16 cellular contexts compared by ENCODE assay signal in genomic region chr4:48665555-48666186, GRCh38.
DNase-seq lines count a peak whose midpoint lies in the region; ATAC-seq and TF ChIP-seq lines count a peak whose summit lies in the region.
"Had no signal": no experiment of that assay in that cellular context is flagged by ENCODE, and none has a peak within 500 bp of the region (broad histone marks: within the 10 kb centered on the region; RNA-seq: fewer than 3 reads in every experiment).

No MANE protein-coding gene starts in this region.

- peaks cover 25% of the 10 kb centered on the region for H3K36me3 Mint-ChIP-seq in activated CD4-positive, alpha-beta T cell treated with anti-CD3 and anti-CD28 coated beads for 36 hours (ENCODE audit: low read depth)
- H3K36me3 Mint-ChIP-seq in CD8-positive, alpha-beta T cell = peaks cover 18% of the 10 kb centered on the region

- peaks cover 2% of the 10 kb centered on the region for H3K9me3 Mint-ChIP-seq in activated CD4-positive, alpha-beta T cell treated with anti-CD3 and anti-CD28 coated beads for 36 hours (ENCODE audit: low read depth)
- H3K9me3 Mint-ChIP-seq in CD8-positive, alpha-beta T cell = peaks cover 2% of the 10 kb centered on the region

- peaks cover 31% of the 10 kb centered on the region for H3K4me1 Mint-ChIP-seq in activated CD4-positive, alpha-beta T cell treated with anti-CD3 and anti-CD28 coated beads for 36 hours
- H3K4me1 Mint-ChIP-seq in CD8-positive, alpha-beta T cell (ENCODE audit: low read depth) = peaks cover 44% of the 10 kb centered on the region

- no peak overlapping the region for H3K27ac Mint-ChIP-seq in activated CD4-positive, alpha-beta T cell treated with anti-CD3 and anti-CD28 coated beads for 36 hours
- no peak overlapping the region for H3K27ac Mint-ChIP-seq in CD8-positive, alpha-beta T cell
- H3K27ac Mint-ChIP-seq: activated naive CD4-positive, alpha-beta T cell treated with anti-CD3 and anti-CD28 coated beads for 36 hours; neural progenitor cell had no signal

- H2AFZ ChIP-seq in mammary epithelial cell (ENCODE audit: low read depth, low read length) = no peak overlapping the region
- H2AFZ ChIP-seq: neural progenitor cell had no signal

- TF ChIP-seq CTCF in mammary epithelial cell (conservative IDR thresholded peaks at IDR 0.05 in 1 of 2, IDR thresholded peaks at IDR 0.05 in 1 of 2; ENCODE audit: extremely low read depth in 1 of 2, insufficient read depth in 1 of 2, low read depth in 1 of 2, low read length in 2 of 2) (no peak), gastrocnemius medialis (IDR thresholded peaks at IDR 0.05 in 4 of 5, conservative IDR thresholded peaks at IDR 0.05 in 1 of 5) (no peak), esophagus muscularis mucosa (IDR thresholded peaks at IDR 0.05) (no peak)
- TF ChIP-seq CTCF in CD8-positive, alpha-beta T cell (IDR thresholded peaks at IDR 0.05) = no peak

- peaks cover 2% of the 10 kb centered on the region for H4K20me1 ChIP-seq in mammary epithelial cell (ENCODE audit: insufficient read depth, low read length)

- H3K36me3 ChIP-seq in mammary epithelial cell (ENCODE audit: insufficient read depth, low read length) (no peaks in the 10 kb centered on the region), gastrocnemius medialis (no peaks in the 10 kb centered on the region), esophagus muscularis mucosa (no peaks in the 10 kb centered on the region)
- no peaks in the 10 kb centered on the region for H3K36me3 ChIP-seq in CD8-positive, alpha-beta T cell (ENCODE audit: insufficient read depth, low read length)
- H3K36me3 ChIP-seq: neural progenitor cell had no signal

- no peak overlapping the region for H3K9ac ChIP-seq in mammary epithelial cell (ENCODE audit: insufficient read depth, low read length)
- H3K9ac ChIP-seq: neural progenitor cell had no signal

- peak overlapping the region; percentile 11 for H3K27ac ChIP-seq in mammary epithelial cell (ENCODE audit: insufficient read depth, low read depth, low read length)
- H3K27ac ChIP-seq in gastrocnemius medialis = peak overlapping the region; percentile 1 to 47 (median 20)
- no peak overlapping the region for H3K27ac ChIP-seq in esophagus muscularis mucosa (replicated peaks in 1 of 4)
- H3K27ac ChIP-seq in CD8-positive, alpha-beta T cell (ENCODE audit: low read depth, low read length) = no peak overlapping the region
- H3K27ac ChIP-seq: neural progenitor cell had no signal

- H3K4me3 ChIP-seq in mammary epithelial cell (replicated peaks in 1 of 3; ENCODE audit: insufficient read depth in 1 of 3, low read depth in 2 of 3, low read length in 3 of 3) (peak overlapping the region in 1 of 3 experiments; percentile 8), gastrocnemius medialis (no peak overlapping the region), esophagus muscularis mucosa (no peak overlapping the region)
- H3K4me3 ChIP-seq in CD8-positive, alpha-beta T cell (ENCODE audit: low read depth, low read length) = no peak overlapping the region
- H3K4me3 ChIP-seq: neural progenitor cell had no signal

- no peak overlapping the region for H3K4me3 Mint-ChIP-seq in activated CD4-positive, alpha-beta T cell treated with anti-CD3 and anti-CD28 coated beads for 36 hours
- no peak overlapping the region for H3K4me3 Mint-ChIP-seq in CD8-positive, alpha-beta T cell
- H3K4me3 Mint-ChIP-seq: activated naive CD4-positive, alpha-beta T cell treated with anti-CD3 and anti-CD28 coated beads for 36 hours; neural progenitor cell had no signal

- intact Hi-C loops in activated CD4-positive, alpha-beta T cell treated with anti-CD3 and anti-CD28 coated beads for 36 hours (cut with DNase I, micrococcal nuclease) = no loop called here
- intact Hi-C loops in mammary epithelial cell (cut with micrococcal nuclease) = loop anchor here (2.0 kb wide), 1 partner anchor 33 kb away; no protein-coding TSS in a partner anchor
- intact Hi-C loops in gastrocnemius medialis (cut with DNase I; ENCODE audit: low total_unique reads) = loop anchor here (5.0 kb wide), 1 partner anchor 112 kb away; no protein-coding TSS in a partner anchor
- intact Hi-C loops in esophagus muscularis mucosa (cut with DNase I) = no loop called here
- intact Hi-C loops in CD8-positive, alpha-beta T cell (cut with DNase I, micrococcal nuclease) = no loop called here

- POLR2A ChIA-PET in activated CD4-positive, alpha-beta T cell treated with anti-CD3 and anti-CD28 coated beads for 36 hours (lab: Charles Lee) = no interaction called here
- POLR2A ChIA-PET in CD8-positive, alpha-beta T cell (lab: Charles Lee) = no interaction called here

- in situ Hi-C loops in mammary epithelial cell (cut with MboI; ENCODE audit: low sequenced_read_pairs in 2 of 2) = no loop called here
- in situ Hi-C loops in gastrocnemius medialis (cut with MboI; ENCODE audit: low sequenced_read_pairs in 4 of 4) = no loop called here

- no peak for DNase-seq in activated CD4-positive, alpha-beta T cell treated with anti-CD3 and anti-CD28 coated beads for 36 hours
- no peak for DNase-seq in activated CD4-positive, alpha-beta T cell treated with anti-CD3 and anti-CD28 coated beads, Interleukin-2, amount 50 U/mL, for 4 hours
- DNase-seq in M059J (ENCODE audit: low read depth) (peak; percentile 66), mammary epithelial cell (peak; percentile 65), gastrocnemius medialis (no peak), esophagus muscularis mucosa (ENCODE audit: extremely low spot score) (no peak)
- no peak for DNase-seq in CD8-positive, alpha-beta T cell
- DNase-seq: 8988T; activated naive CD4-positive, alpha-beta T cell treated with anti-CD3 and anti-CD28 coated beads for 36 hours; GF-D8; Karpas-422; NCI-H1694 treated with DMSO at 0.1 percent for 48 hours; NCI-H526 had no signal

- H3K4me1 ChIP-seq in mammary epithelial cell (ENCODE audit: insufficient read depth, low read length) (peaks cover 40% of the 10 kb centered on the region), gastrocnemius medialis (peaks cover 37 to 42% of the 10 kb centered on the region in 2 donors), esophagus muscularis mucosa (peaks cover 10 to 32% (median 10%) of the 10 kb centered on the region in 4 donors)
- peaks cover 8% of the 10 kb centered on the region for H3K4me1 ChIP-seq in CD8-positive, alpha-beta T cell (ENCODE audit: insufficient read depth, low read length)
- H3K4me1 ChIP-seq: neural progenitor cell had no signal

- peak; percentile 90 for ATAC-seq in activated CD4-positive, alpha-beta T cell treated with anti-CD3 and anti-CD28 coated beads for 36 hours
- ATAC-seq in gastrocnemius medialis (no peak), HG02870 (IDR thresholded peaks at IDR 0.05; ENCODE audit: unreplicated experiment) (no peak)
- ATAC-seq in CD8-positive, alpha-beta T cell = no peak
- ATAC-seq: Right ventricle myocardium inferior had no signal

- whole genome bisulfite sequencing in mammary epithelial cell (ENCODE audit: low coverage, missing lambda C conversion rate) = 60% methylated on average over 4 of the region's 4 CpGs
- WGBS in esophagus muscularis mucosa = 88% methylated on average over 4 of the region's 4 CpGs

- H3K27me3 Mint-ChIP-seq in activated CD4-positive, alpha-beta T cell treated with anti-CD3 and anti-CD28 coated beads for 36 hours = no peaks in the 10 kb centered on the region
- H3K27me3 Mint-ChIP-seq in CD8-positive, alpha-beta T cell (ENCODE audit: low read depth) = no peaks in the 10 kb centered on the region

- H3K9me3 ChIP-seq in mammary epithelial cell (replicated peaks; ENCODE audit: insufficient read depth, low read length) (no peaks in the 10 kb centered on the region), gastrocnemius medialis (no peaks in the 10 kb centered on the region), esophagus muscularis mucosa (peaks cover 0 to 7% (median 0%) of the 10 kb centered on the region in 4 donors)
- H3K9me3 ChIP-seq in CD8-positive, alpha-beta T cell (ENCODE audit: low read length) = no peaks in the 10 kb centered on the region

- no peaks in the 10 kb centered on the region for H3K27me3 ChIP-seq in mammary epithelial cell (ENCODE audit: insufficient read depth, low read length)
- H3K27me3 ChIP-seq in gastrocnemius medialis = no peaks in the 10 kb centered on the region
- H3K27me3 ChIP-seq in esophagus muscularis mucosa = no peaks in the 10 kb centered on the region
- no peaks in the 10 kb centered on the region for H3K27me3 ChIP-seq in CD8-positive, alpha-beta T cell (ENCODE audit: insufficient read depth, low read length)
- H3K27me3 ChIP-seq: neural progenitor cell had no signal

- H3K4me2 ChIP-seq in mammary epithelial cell (ENCODE audit: insufficient read depth, low read depth, low read length) = peak overlapping the region; percentile 70
- H3K4me2 ChIP-seq: neural progenitor cell had no signal

- peaks cover 71% of the 10 kb centered on the region for H3K79me2 ChIP-seq in mammary epithelial cell (ENCODE audit: insufficient read depth, low read length)

- TF ChIP-seq EP300 in esophagus muscularis mucosa (IDR thresholded peaks at IDR 0.05) = no peak

- no peak for TF ChIP-seq POLR2A in gastrocnemius medialis (IDR thresholded peaks at IDR 0.05)
- TF ChIP-seq POLR2A in esophagus muscularis mucosa (IDR thresholded peaks at IDR 0.05; ENCODE audit: low read depth) = no peak

- BruUV-seq in mammary epithelial cell (replicated peaks; lab: Mats Ljungman, UMichigan) = no TSS peak

- CTCF ChIA-PET in activated CD4-positive, alpha-beta T cell treated with anti-CD3 and anti-CD28 coated beads for 36 hours (lab: Charles Lee) = interaction anchor here (0.5 to 1.6 kb wide), 3 partner anchors 9 to 93 kb away, joined by 3 to 4 read pairs (median 4); no protein-coding TSS in a partner anchor
- CTCF ChIA-PET in mammary epithelial cell (lab: Charles Lee; ENCODE audit: low non-redundant PET) = no interaction called here
- CTCF ChIA-PET in CD8-positive, alpha-beta T cell (lab: Charles Lee) = interaction anchor here (1.3 kb wide), 1 partner anchor 10 kb away, joined by 4 read pairs; no protein-coding TSS in a partner anchor

- dilution Hi-C loops in mammary epithelial cell (cut with HindIII; ENCODE audit: low sequenced_read_pairs) = no loop called here

Comparison
In these comparisons a context has a peak if more than half of its experiments do, and no peak if none do; other contexts are left out.
1. DNase-seq: peak in M059J (single experiment) and mammary epithelial cell (single experiment); none in activated CD4-positive, alpha-beta T cell treated with anti-CD3 and anti-CD28 coated beads for 36 hours (single experiment), activated CD4-positive, alpha-beta T cell treated with anti-CD3 and anti-CD28 coated beads, Interleukin-2, amount 50 U/mL, for 4 hours (0 of 2), gastrocnemius medialis (0 of 2), esophagus muscularis mucosa (single experiment) and CD8-positive, alpha-beta T cell (0 of 7).
2. H3K27ac ChIP-seq: peak in mammary epithelial cell (single experiment) and gastrocnemius medialis (4 of 4); none in esophagus muscularis mucosa (0 of 4) and CD8-positive, alpha-beta T cell (single experiment).
3. intact Hi-C loops: an anchor here in mammary epithelial cell (2.0 kb wide) and gastrocnemius medialis (5.0 kb wide); none called in activated CD4-positive, alpha-beta T cell treated with anti-CD3 and anti-CD28 coated beads for 36 hours, esophagus muscularis mucosa and CD8-positive, alpha-beta T cell.